8 cellular contexts compared by ENCODE assay signal in genomic region chr9:121300283-121301119, GRCh38. TPM values are rescaled to one million over a fixed set of nuclear protein-coding genes. Genes with fewer than 3 reads are reported as not detected.
DNase-seq lines count a peak whose midpoint lies in the region; ATAC-seq and TF ChIP-seq lines count a peak whose summit lies in the region.

No MANE protein-coding gene starts in this region.

- H3K4me1 ChIP-seq in hepatocyte (ENCODE audit: insufficient read depth): peaks cover 33% of the 10 kb centered on the region
- peaks cover 31% of the 10 kb centered on the region for H3K4me1 ChIP-seq in skeletal muscle satellite cell (ENCODE audit: control insufficient read depth, insufficient read depth, low read length)

- no peak for TF ChIP-seq POLR2A in erythroblast (IDR thresholded peaks at IDR 0.05; ENCODE audit: low read length)

- peaks cover 14% of the 10 kb centered on the region for H3K27me3 Mint-ChIP-seq in activated T-helper 1 cell treated with anti-CD3 and anti-CD28 coated beads, Interleukin-12 subunit alpha, Interleukin-12 subunit beta, Interleukin-2, Interleukin-4 antibody, amounts not matched to agents 30 ng/mL and 10 ng/mL and 1 ng/mL, durations not matched to agents 14 hours and 24 hours and 36 hours (ENCODE audit: insufficient read depth)

- H3K4me3 ChIP-seq in H7 (ENCODE audit: insufficient read depth, low read depth, low read length) (peak overlapping the region; percentile 47), hepatocyte (peak overlapping the region; percentile 24), skeletal muscle satellite cell (ENCODE audit: low read length) (peak overlapping the region; percentile 66)

- peak overlapping the region; percentile 15 for H3K27ac Mint-ChIP-seq in activated T-helper 1 cell treated with anti-CD3 and anti-CD28 coated beads, Interleukin-12 subunit alpha, Interleukin-12 subunit beta, Interleukin-2, Interleukin-4 antibody, amounts not matched to agents 30 ng/mL and 10 ng/mL and 1 ng/mL, durations not matched to agents 14 hours and 24 hours and 36 hours

- DNase-seq in H7 (no peak), hepatocyte (ENCODE audit: low spot score) (no peak), erythroblast (lab: John Stamatoyannopoulos, UW) (no peak), NCI-H2081 (lab: John Stamatoyannopoulos, UW) (no peak)
- no peak for DNase-seq in activated T-helper 1 cell treated with anti-CD3 and anti-CD28 coated beads, Interleukin-12 subunit alpha, Interleukin-12 subunit beta, Interleukin-2, Interleukin-4 antibody, amounts not matched to agents 30 ng/mL and 10 ng/mL and 1 ng/mL, durations not matched to agents 14 hours and 24 hours and 36 hours (ENCODE audit: low spot score)

- no peaks in the 10 kb centered on the region for H3K9me3 Mint-ChIP-seq in activated T-helper 1 cell treated with anti-CD3 and anti-CD28 coated beads, Interleukin-12 subunit alpha, Interleukin-12 subunit beta, Interleukin-2, Interleukin-4 antibody, amounts not matched to agents 30 ng/mL and 10 ng/mL and 1 ng/mL, durations not matched to agents 14 hours and 24 hours and 36 hours

- no peaks in the 10 kb centered on the region for H3K9me2 ChIP-seq in hepatocyte (replicated peaks; ENCODE audit: insufficient read depth)

- no peak for ATAC-seq in HG02759 (IDR thresholded peaks at IDR 0.05; ENCODE audit: unreplicated experiment)
- no peak for ATAC-seq in GM18520 (IDR thresholded peaks at IDR 0.05; ENCODE audit: unreplicated experiment)

- TF ChIP-seq CTCF in hepatocyte (IDR thresholded peaks at IDR 0.05; ENCODE audit: poor library complexity): no peak

- peak overlapping the region; percentile 7 for H2AFZ ChIP-seq in hepatocyte

- peaks cover 15% of the 10 kb centered on the region for H3K4me1 Mint-ChIP-seq in activated T-helper 1 cell treated with anti-CD3 and anti-CD28 coated beads, Interleukin-12 subunit alpha, Interleukin-12 subunit beta, Interleukin-2, Interleukin-4 antibody, amounts not matched to agents 30 ng/mL and 10 ng/mL and 1 ng/mL, durations not matched to agents 14 hours and 24 hours and 36 hours (ENCODE audit: low read depth)

- no peaks in the 10 kb centered on the region for H3K36me3 Mint-ChIP-seq in activated T-helper 1 cell treated with anti-CD3 and anti-CD28 coated beads, Interleukin-12 subunit alpha, Interleukin-12 subunit beta, Interleukin-2, Interleukin-4 antibody, amounts not matched to agents 30 ng/mL and 10 ng/mL and 1 ng/mL, durations not matched to agents 14 hours and 24 hours and 36 hours (ENCODE audit: low read depth)

- peaks cover 14% of the 10 kb centered on the region for H3K79me2 ChIP-seq in hepatocyte

- H3K36me3 ChIP-seq in H7 (replicated peaks; ENCODE audit: control insufficient read depth, insufficient read depth, low read length) (no peaks in the 10 kb centered on the region), hepatocyte (replicated peaks; ENCODE audit: insufficient read depth, low read depth) (no peaks in the 10 kb centered on the region), skeletal muscle satellite cell (ENCODE audit: insufficient read depth, low read length) (peaks cover 50% of the 10 kb centered on the region)

- no peaks in the 10 kb centered on the region for H4K20me1 ChIP-seq in hepatocyte (ENCODE audit: insufficient read depth, poor library complexity, severe bottlenecking)

- 67% methylated on average over 13 of the region's 13 CpGs for WGBS in hepatocyte (ENCODE audit: low lambda C conversion rate, missing lambda C conversion rate)

- H3K4me2 ChIP-seq in hepatocyte: peak overlapping the region; percentile 95
- H3K4me2 ChIP-seq in skeletal muscle satellite cell (ENCODE audit: low read length): peak overlapping the region; percentile 90

- intact Hi-C loops in activated T-helper 1 cell treated with anti-CD3 and anti-CD28 coated beads, Interleukin-12 subunit alpha, Interleukin-12 subunit beta, Interleukin-2, Interleukin-4 antibody, amounts not matched to agents 30 ng/mL and 10 ng/mL and 1 ng/mL, durations not matched to agents 14 hours and 24 hours and 36 hours (cut with micrococcal nuclease): no loop called here

- H3K27ac ChIP-seq in hepatocyte: peak overlapping the region; percentile 75

- peak overlapping the region; percentile 75 for H3K4me3 Mint-ChIP-seq in activated T-helper 1 cell treated with anti-CD3 and anti-CD28 coated beads, Interleukin-12 subunit alpha, Interleukin-12 subunit beta, Interleukin-2, Interleukin-4 antibody, amounts not matched to agents 30 ng/mL and 10 ng/mL and 1 ng/mL, durations not matched to agents 14 hours and 24 hours and 36 hours

- no peaks in the 10 kb centered on the region for H3K9me3 ChIP-seq in hepatocyte (ENCODE audit: low read depth)
- H3K9me3 ChIP-seq in skeletal muscle satellite cell (replicated peaks; ENCODE audit: low read length): no peaks in the 10 kb centered on the region

- H3K27me3 ChIP-seq in H7 (ENCODE audit: control insufficient read depth, insufficient read depth, low read length): peaks cover 17% of the 10 kb centered on the region
- no peaks in the 10 kb centered on the region for H3K27me3 ChIP-seq in hepatocyte
- no peaks in the 10 kb centered on the region for H3K27me3 ChIP-seq in skeletal muscle satellite cell (ENCODE audit: control insufficient read depth, insufficient read depth, low read length)

- peak overlapping the region; percentile 73 for H3K9ac ChIP-seq in skeletal muscle satellite cell (ENCODE audit: low read depth, low read length)

RNA-seq across cellular contexts. Expression of gene GSN, which starts 32.5 kb away (rescaled TPM):
- total RNA-seq in H7 (2014; rRNA removed; shearing (Covaris generic)): 73.0 and 78.5 TPM in 2 replicates
- total RNA-seq in activated T-helper 1 cell treated with anti-CD3 and anti-CD28 coated beads, Interleukin-12 subunit alpha, Interleukin-12 subunit beta, Interleukin-2, Interleukin-4 antibody, amounts not matched to agents 30 ng/mL and 10 ng/mL and 1 ng/mL, durations not matched to agents 14 hours and 24 hours and 36 hours: 1.5 and 2.5 TPM in 2 replicates
- 369 and 396 TPM in 2 replicates for total RNA-seq in hepatocyte
- polyA plus RNA-seq in hepatocyte: 321 and 404 TPM in 2 replicates
- total RNA-seq in skeletal muscle satellite cell (2012; rRNA removed): 157 and 203 TPM in 2 replicates

Comparison
In these comparisons a context has a peak if more than half of its experiments do, and no peak if none do; other contexts are left out.
1. RNA of gene GSN, which starts 32.5 kb away (total RNA-seq): 369 to 396 TPM in hepatocyte and 73.0 to 78.5 TPM in H7; 1.5 to 2.5 TPM in activated T-helper 1 cell treated with anti-CD3 and anti-CD28 coated beads, Interleukin-12 subunit alpha, Interleukin-12 subunit beta, Interleukin-2, Interleukin-4 antibody, amounts not matched to agents 30 ng/mL and 10 ng/mL and 1 ng/mL, durations not matched to agents 14 hours and 24 hours and 36 hours; every median in the first group is over 10 times any median in the second.
2. Peak in every context shown above with its lines, with median percentiles within 50 percentile points of each other: H3K4me3 ChIP-seq.